Comparison of ENCODE assay signal across 1 cellular context in genomic region chr1:161409848-161410635, GRCh38.
TF ChIP-seq lines count a peak whose summit lies in the region.

No MANE protein-coding gene starts in this region.

TF ChIP-seq in K562, 482 proteins besides CTCF, POLR2A, EP300 and RAD21:
- TF ChIP-seq CBX3 (IDR thresholded peaks at IDR 0.05; ENCODE audit: borderline replicate concordance in 1 of 2, low read length in 2 of 2), result peak; percentile 59 to 92; a peak in 2 of 3 replicates
- TF ChIP-seq FOXP4 (CRISPR knock-in tag; IDR thresholded peaks at IDR 0.05; ENCODE audit: borderline replicate concordance), result 0 out of 2 replicates have a peak, but pooled peaks have one; percentile 14
- TF ChIP-seq CBX5 (IDR thresholded peaks at IDR 0.05; ENCODE audit: borderline replicate concordance, low read depth), result 0 out of 2 replicates have a peak, but pooled peaks have one; percentile 28
- peak; percentile 81 for TF ChIP-seq SPI1 (IDR thresholded peaks at IDR 0.05; ENCODE audit: borderline replicate concordance, low read depth, low read length)
- TF ChIP-seq TRIM28 (IDR thresholded peaks at IDR 0.05), result peak; percentile 73
- peak in 1 of 2 experiments; percentile 19; a peak in 1 of 4 replicates for TF ChIP-seq HDAC1 (IDR thresholded peaks at IDR 0.05)
- TF ChIP-seq, protein P1, sequence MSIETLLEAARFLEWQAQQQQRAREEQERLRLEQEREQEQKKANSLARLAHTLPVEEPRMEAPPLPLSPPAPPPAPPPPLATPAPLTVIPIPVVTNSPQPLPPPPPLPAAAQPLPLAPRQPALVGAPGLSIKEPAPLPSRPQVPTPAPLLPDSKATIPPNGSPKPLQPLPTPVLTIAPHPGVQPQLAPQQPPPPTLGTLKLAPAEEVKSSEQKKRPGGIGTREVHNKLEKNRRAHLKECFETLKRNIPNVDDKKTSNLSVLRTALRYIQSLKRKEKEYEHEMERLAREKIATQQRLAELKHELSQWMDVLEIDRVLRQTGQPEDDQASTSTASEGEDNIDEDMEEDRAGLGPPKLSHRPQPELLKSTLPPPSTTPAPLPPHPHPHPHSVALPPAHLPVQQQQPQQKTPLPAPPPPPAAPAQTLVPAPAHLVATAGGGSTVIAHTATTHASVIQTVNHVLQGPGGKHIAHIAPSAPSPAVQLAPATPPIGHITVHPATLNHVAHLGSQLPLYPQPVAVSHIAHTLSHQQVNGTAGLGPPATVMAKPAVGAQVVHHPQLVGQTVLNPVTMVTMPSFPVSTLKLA (conservative IDR thresholded peaks at IDR 0.05), result 0 out of 4 replicates have a peak, but pooled peaks of 1 of the 2 experiments have one; percentile 11
- peak; percentile 67 to 77; a peak in 3 of 4 replicates for TF ChIP-seq KDM1A (IDR thresholded peaks at IDR 0.05)
